ENCODE assay signal across 12 cellular contexts in genomic region chr14:65282909-65283253, GRCh38.
DNase-seq lines count a peak whose midpoint lies in the region; ATAC-seq, FAIRE-seq and TF ChIP-seq lines count a peak whose summit lies in the region.
"Had no signal": no experiment of that assay in that cellular context is flagged by ENCODE, and none has a peak within 500 bp of the region (broad histone marks: within the 10 kb centered on the region; RNA-seq: fewer than 3 reads in every experiment).

No MANE protein-coding gene starts in this region.

- no peak overlapping the region for H3K4me3 ChIP-seq in kidney (ENCODE audit: low read length in 2 of 2)
- H3K4me3 ChIP-seq: A549 had no signal

- CTCF ChIA-PET in activated CD8-positive, alpha-beta memory T cell treated with anti-CD3 and anti-CD28 coated beads, Interleukin-2, amount 10 ng/mL, durations not matched to agents 7 days and 5 days (lab: Charles Lee) = interaction anchor here (0.7 to 8.9 kb wide), 9 partner anchors 9 to 131 kb away, joined by 3 to 79 read pairs (median 4); partner anchors contain the start of gene FUT8
- CTCF ChIA-PET in activated CD8-positive, alpha-beta T cell treated with anti-CD3 and anti-CD28 coated beads for 36 hours (lab: Charles Lee) = interaction anchor here (0.9 to 1.6 kb wide), 6 partner anchors 10 to 145 kb away, joined by 3 to 6 read pairs (median 3); no protein-coding TSS in a partner anchor

- TF ChIP-seq CTCF in activated CD8-positive, alpha-beta T cell treated with anti-CD3 and anti-CD28 coated beads for 36 hours (IDR thresholded peaks at IDR 0.05) = no peak
- TF ChIP-seq CTCF in kidney (IDR thresholded peaks at IDR 0.05; ENCODE audit: borderline replicate concordance, extremely low read depth, insufficient read depth) = no peak

- POLR2A ChIA-PET in activated CD8-positive, alpha-beta T cell treated with anti-CD3 and anti-CD28 coated beads for 36 hours (lab: Charles Lee) = interaction anchor here (0.8 to 2.6 kb wide), 10 partner anchors 9 to 157 kb away, joined by 3 to 8 read pairs (median 3); partner anchors contain the start of gene FUT8

- H3K4me3 Mint-ChIP-seq in activated CD8-positive, alpha-beta memory T cell treated with anti-CD3 and anti-CD28 coated beads, Interleukin-2, amount 10 ng/mL, durations not matched to agents 7 days and 5 days = peak overlapping the region; percentile 74
- H3K4me3 Mint-ChIP-seq in activated CD8-positive, alpha-beta T cell treated with anti-CD3 and anti-CD28 coated beads for 36 hours = peak overlapping the region; percentile 69
- peak overlapping the region in 4 of 5 donors; percentile 11 to 79 (median 50) for H3K4me3 Mint-ChIP-seq in immature natural killer cell

- H3K27me3 Mint-ChIP-seq in activated CD8-positive, alpha-beta memory T cell treated with anti-CD3 and anti-CD28 coated beads, Interleukin-2, amount 10 ng/mL, durations not matched to agents 7 days and 5 days = no peaks in the 10 kb centered on the region
- no peaks in the 10 kb centered on the region for H3K27me3 Mint-ChIP-seq in activated CD8-positive, alpha-beta T cell treated with anti-CD3 and anti-CD28 coated beads for 36 hours
- no peaks in the 10 kb centered on the region for H3K27me3 Mint-ChIP-seq in immature natural killer cell (ENCODE audit: low read depth in 3 of 3)

- H3K27ac Mint-ChIP-seq in activated CD8-positive, alpha-beta memory T cell treated with anti-CD3 and anti-CD28 coated beads, Interleukin-2, amount 10 ng/mL, durations not matched to agents 7 days and 5 days = peak overlapping the region; percentile 96
- H3K27ac Mint-ChIP-seq in activated CD8-positive, alpha-beta T cell treated with anti-CD3 and anti-CD28 coated beads for 36 hours = peak overlapping the region; percentile 89
- H3K27ac Mint-ChIP-seq in immature natural killer cell = peak overlapping the region in 5 of 6 donors; percentile 52 to 81 (median 76)

- peak; percentile 25 for ATAC-seq in activated CD8-positive, alpha-beta memory T cell treated with anti-CD3 and anti-CD28 coated beads, Interleukin-2, amount 10 ng/mL, durations not matched to agents 7 days and 5 days
- ATAC-seq in activated CD8-positive, alpha-beta T cell treated with anti-CD3 and anti-CD28 coated beads for 36 hours = no peak

- intact Hi-C loops in activated CD8-positive, alpha-beta T cell treated with anti-CD3 and anti-CD28 coated beads for 36 hours (cut with micrococcal nuclease) = no loop called here
- intact Hi-C loops in kidney (cut with DNase I) = no loop called here

- peaks cover 11% of the 10 kb centered on the region for H3K36me3 Mint-ChIP-seq in activated CD8-positive, alpha-beta memory T cell treated with anti-CD3 and anti-CD28 coated beads, Interleukin-2, amount 10 ng/mL, durations not matched to agents 7 days and 5 days
- no peaks in the 10 kb centered on the region for H3K36me3 Mint-ChIP-seq in activated CD8-positive, alpha-beta T cell treated with anti-CD3 and anti-CD28 coated beads for 36 hours (ENCODE audit: low read depth)
- no peaks in the 10 kb centered on the region for H3K36me3 Mint-ChIP-seq in immature natural killer cell

- no peaks in the 10 kb centered on the region for H3K9me3 ChIP-seq in kidney (ENCODE audit: control insufficient read depth in 1 of 2, low read length in 2 of 2)
- H3K9me3 ChIP-seq: A549 had no signal

- no peaks in the 10 kb centered on the region for H3K4me1 ChIP-seq in kidney (ENCODE audit: control insufficient read depth in 1 of 2, insufficient read depth in 1 of 2, low read depth in 1 of 2, low read length in 2 of 2)

- no peak overlapping the region for H3K27ac ChIP-seq in kidney (ENCODE audit: low read depth in 2 of 2, low read length in 2 of 2)

- FAIRE-seq in kidney (lab: Jason Lieb, UNC) = no peak
- FAIRE-seq: A549, colon had no signal

- H3K9me3 Mint-ChIP-seq in activated CD8-positive, alpha-beta memory T cell treated with anti-CD3 and anti-CD28 coated beads, Interleukin-2, amount 10 ng/mL, durations not matched to agents 7 days and 5 days (ENCODE audit: low read depth) = peaks cover 3% of the 10 kb centered on the region
- H3K9me3 Mint-ChIP-seq in activated CD8-positive, alpha-beta T cell treated with anti-CD3 and anti-CD28 coated beads for 36 hours = no peaks in the 10 kb centered on the region
- no peaks in the 10 kb centered on the region for H3K9me3 Mint-ChIP-seq in immature natural killer cell

- H3K9ac ChIP-seq in kidney (ENCODE audit: low read length in 2 of 2) = no peak overlapping the region

- no peaks in the 10 kb centered on the region for H3K36me3 ChIP-seq in kidney (ENCODE audit: control insufficient read depth in 1 of 2, insufficient read depth in 2 of 2, low read length in 2 of 2)

- peaks cover 39% of the 10 kb centered on the region for H3K4me1 Mint-ChIP-seq in activated CD8-positive, alpha-beta memory T cell treated with anti-CD3 and anti-CD28 coated beads, Interleukin-2, amount 10 ng/mL, durations not matched to agents 7 days and 5 days
- H3K4me1 Mint-ChIP-seq in activated CD8-positive, alpha-beta T cell treated with anti-CD3 and anti-CD28 coated beads for 36 hours (ENCODE audit: low read depth) = peaks cover 44% of the 10 kb centered on the region
- H3K4me1 Mint-ChIP-seq in immature natural killer cell = peaks cover 26 to 39% of the 10 kb centered on the region in 2 donors

- no peak for DNase-seq in activated CD8-positive, alpha-beta memory T cell treated with anti-CD3 and anti-CD28 coated beads, Interleukin-2, amount 10 ng/mL, durations not matched to agents 7 days and 5 days
- no peak for DNase-seq in activated CD8-positive, alpha-beta memory T cell treated with anti-CD3 and anti-CD28 coated beads, Interleukin-2, amount 50 U/mL, for 48 hours
- DNase-seq in activated CD8-positive, alpha-beta T cell treated with anti-CD3 and anti-CD28 coated beads for 36 hours = no peak
- DNase-seq in immature natural killer cell (no peak), superior temporal gyrus (ENCODE audit: extremely low spot score) (peak; percentile 72), kidney (no peak), NCI-H128 (lab: John Stamatoyannopoulos, UW; ENCODE audit: unreplicated experiment) (no peak), SW480 (ENCODE audit: low spot score) (no peak)
- DNase-seq: activated CD4-positive, CD25-positive, alpha-beta regulatory T cell treated with anti-CD3 and anti-CD28 coated beads, Interleukin-2, amount 50 U/mL, for 72 hours; NCI-H748 treated with DMSO at 0.1 percent for 48 hours had no signal
